ENCODE assay signal across 19 cellular contexts in genomic region chr6:129539032-129539431, GRCh38.
"Had no signal": no experiment of that assay in that cellular context is flagged by ENCODE, and none has a peak within 500 bp of the region (broad histone marks: within the 10 kb centered on the region; RNA-seq: fewer than 3 reads in every experiment).

No MANE protein-coding gene starts in this region.

- H3K36me3 ChIP-seq: gastrocnemius medialis, neutrophil, sigmoid colon had no signal

- H3K4me1 ChIP-seq: gastrocnemius medialis, psoas muscle, sigmoid colon had no signal

- H3K27ac Mint-ChIP-seq: naive B cell, nephron progenitor cell had no signal

- ATAC-seq: esophagus mucosa, gastrocnemius medialis, left cardiac atrium, left ventricle myocardium superior, psoas muscle had no signal

- H3K9me3 ChIP-seq: gastrocnemius medialis, neutrophil, psoas muscle, sigmoid colon had no signal

- H3K4me1 Mint-ChIP-seq: naive B cell, nephron progenitor cell had no signal

- DNase-seq: cortex of kidney; dorsolateral prefrontal cortex; effector CD8-positive, alpha-beta T cell; gastrocnemius medialis; kidney; left cardiac atrium; left ventricle myocardium superior; mesendoderm; naive B cell; nephron progenitor cell; psoas muscle; sigmoid colon; stimulated activated CD4-positive, alpha-beta T cell treated with anti-CD3 and anti-CD28 coated beads, Interleukin-2, amount 100 ng/mL, for 24 hours; stimulated activated naive CD4-positive, alpha-beta T cell treated with Interleukin-2 at 50 U/mL for 16 hours; trophoblast cell had no signal

- H3K27me3 ChIP-seq: dorsolateral prefrontal cortex, gastrocnemius medialis, sigmoid colon had no signal

- H3K4me3 ChIP-seq: dorsolateral prefrontal cortex, gastrocnemius medialis, psoas muscle, sigmoid colon, skin epidermis had no signal

- H3K4me3 Mint-ChIP-seq: naive B cell, nephron progenitor cell had no signal

- FAIRE-seq: endometrium, kidney had no signal

- H3K27ac ChIP-seq: gastrocnemius medialis, neutrophil, psoas muscle, sigmoid colon, skin epidermis had no signal
